In genomic region chr1:31645274-31645568, GRCh38 we compare ENCODE assay signal across 8 cellular contexts. TPM values are rescaled to one million over a fixed set of nuclear protein-coding genes. Genes with fewer than 3 reads are reported as not detected.
A peak's percentile ranks its signal among the peaks of the same experiment; 100 is the strongest.
DNase-seq lines count a peak whose midpoint lies in the region; ATAC-seq, FAIRE-seq and TF ChIP-seq lines count a peak whose summit lies in the region.

No MANE protein-coding gene starts in this region.

- H3K36me3 Mint-ChIP-seq in IgD-negative memory B cell (peaks cover 3% of the 10 kb centered on the region), immature natural killer cell (peaks cover 0 to 4% (median 0%) of the 10 kb centered on the region in 3 donors)

- no peaks in the 10 kb centered on the region for H3K9me3 Mint-ChIP-seq in IgD-negative memory B cell
- H3K9me3 Mint-ChIP-seq in immature natural killer cell, result no peaks in the 10 kb centered on the region

- TF ChIP-seq CTCF in omental fat pad (IDR thresholded peaks at IDR 0.05), result no peak

- in situ Hi-C loops in G401 (cut with HindIII; ENCODE audit: low sequenced_read_pairs), result no loop called here

- DNase-seq in immature natural killer cell (no peak), omental fat pad (ENCODE audit: low spot score) (no peak), G401 (ENCODE audit: low spot score) (no peak), GM12892 (ENCODE audit: insufficient read length) (no peak)
- no peak for DNase-seq in effector CD8-positive, alpha-beta T cell (lab: John Stamatoyannopoulos, UW)

- H3K9me3 ChIP-seq in stomach smooth muscle (ENCODE audit: control insufficient read depth in 2 of 2, low read length in 2 of 2), result no peaks in the 10 kb centered on the region

- peak overlapping the region; percentile 98 for H3K27ac ChIP-seq in angular gyrus (ENCODE audit: low read depth, low read length)
- H3K27ac ChIP-seq in stomach smooth muscle (ENCODE audit: low read length), result peak overlapping the region; percentile 98

- H3K4me3 ChIP-seq in stomach smooth muscle (ENCODE audit: low read length in 2 of 2), result peak overlapping the region; percentile 95 to 98

- no peak for ATAC-seq in omental fat pad (ENCODE audit: low FRiP score)

- H3K4me1 Mint-ChIP-seq in IgD-negative memory B cell, result peaks cover 15 to 26% (median 17%) of the 10 kb centered on the region in 3 donors
- peaks cover 41% of the 10 kb centered on the region in 2 donors for H3K4me1 Mint-ChIP-seq in immature natural killer cell

- H3K27me3 Mint-ChIP-seq in IgD-negative memory B cell, result no peaks in the 10 kb centered on the region
- H3K27me3 Mint-ChIP-seq in immature natural killer cell (ENCODE audit: low read depth in 3 of 3), result peaks cover 7 to 15% (median 12%) of the 10 kb centered on the region in 3 donors

- no peak for FAIRE-seq in GM12892 (lab: Jason Lieb, UNC)

- H3K4me1 ChIP-seq in stomach smooth muscle (ENCODE audit: control insufficient read depth, insufficient read depth, low read length), result peaks cover 32% of the 10 kb centered on the region

- peaks cover 0 to under 1% of the 10 kb centered on the region in 2 donors for H3K36me3 ChIP-seq in stomach smooth muscle (ENCODE audit: control insufficient read depth in 2 of 2, insufficient read depth in 2 of 2, low read length in 2 of 2)

- H3K4me3 Mint-ChIP-seq in IgD-negative memory B cell, result peak overlapping the region; percentile 98 to 100 (median 100)
- peak overlapping the region; percentile 97 to 100 (median 99) for H3K4me3 Mint-ChIP-seq in immature natural killer cell

- H3K9ac ChIP-seq in stomach smooth muscle (ENCODE audit: low read length in 2 of 2), result peak overlapping the region; percentile 99

- peak overlapping the region; percentile 98 to 100 (median 100) for H3K27ac Mint-ChIP-seq in IgD-negative memory B cell
- peak overlapping the region; percentile 99 to 100 (median 100) for H3K27ac Mint-ChIP-seq in immature natural killer cell

- TF ChIP-seq POLR2A in GM12892 (IDR thresholded peaks at IDR 0.05; ENCODE audit: low read depth, low read length), result no peak

- H3K27me3 ChIP-seq in stomach smooth muscle (ENCODE audit: control insufficient read depth in 1 of 2, insufficient read depth in 2 of 2, low read length in 2 of 2), result no peaks in the 10 kb centered on the region

RNA-seq across cellular contexts. Expression of gene PEF1, which starts 0.5 kb away (rescaled TPM):
- polyA plus RNA-seq in IgD-negative memory B cell (79.2 TPM), immature natural killer cell (100 to 1,000 TPM; 108 to 224 (median 119) TPM)
- 10 to 100 TPM; 54.7 to 73.5 (median 67.3) TPM for total RNA-seq in omental fat pad
- total RNA-seq in G401 (2014; rRNA removed; shearing (Covaris generic)), result 75.9 and 77.7 TPM in 2 replicates
- polyA plus RNA-seq in GM12892 (2012; ENCODE audit: missing spikeins), result 47.0 TPM

RNA-seq across cellular contexts. Expression of gene HCRTR1, which starts 27.7 kb away (rescaled TPM):
- polyA plus RNA-seq in IgD-negative memory B cell (not detected), immature natural killer cell (not detected)
- 1 to 10 TPM in 1 of 4 donors, not detected in 3; 1.6 TPM for total RNA-seq in omental fat pad
- 2.0 and 4.2 TPM in 2 replicates for total RNA-seq in G401 (2014; rRNA removed; shearing (Covaris generic))
- not detected for polyA plus RNA-seq in GM12892 (2012; ENCODE audit: missing spikeins)

RNA-seq across cellular contexts. Expression of gene COL16A1, which starts 58.6 kb away (rescaled TPM):
- polyA plus RNA-seq in IgD-negative memory B cell (not detected), immature natural killer cell (not detected)
- total RNA-seq in omental fat pad, result 10 to 100 TPM; 17.4 to 69.2 (median 21.7) TPM
- total RNA-seq in G401 (2014; rRNA removed; shearing (Covaris generic)), result 50.5 and 56.2 TPM in 2 replicates
- polyA plus RNA-seq in GM12892 (2012; ENCODE audit: missing spikeins), result 0.36 TPM
